ENCODE assay signal across 11 cellular contexts in the genomic region with DNA sequence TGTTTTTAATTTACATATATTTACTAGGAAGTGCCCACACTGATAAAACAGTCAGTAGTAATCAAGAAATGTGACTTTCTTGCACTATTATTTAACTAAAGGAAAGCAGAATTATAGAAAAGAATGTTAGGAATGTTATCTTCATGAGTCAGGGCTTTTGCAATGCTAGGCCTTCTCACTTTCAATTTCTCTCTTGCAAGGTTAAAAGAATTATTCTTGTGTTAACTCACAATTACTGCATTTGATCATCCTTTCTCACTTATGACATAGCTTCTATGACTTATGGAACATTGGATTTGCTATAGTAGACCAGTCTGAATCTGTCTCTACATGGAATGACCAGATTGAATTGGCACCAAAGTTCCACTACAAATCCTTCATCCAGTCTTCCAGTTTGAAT.
A peak's percentile ranks its signal among the peaks of the same experiment; 100 is the strongest.
DNase-seq lines count a peak whose midpoint lies in the region; ATAC-seq and TF ChIP-seq lines count a peak whose summit lies in the region.
"Had no signal": no experiment of that assay in that cellular context is flagged by ENCODE, and none has a peak within 500 bp of the region (broad histone marks: within the 10 kb centered on the region; RNA-seq: fewer than 3 reads in every experiment).

No MANE protein-coding gene starts in this region.

- H3K27me3 ChIP-seq in GM23248 (replicated peaks; ENCODE audit: insufficient read depth) (no peaks in the 10 kb centered on the region), RWPE2 (ENCODE audit: insufficient read depth, poor library complexity, severe bottlenecking) (no peaks in the 10 kb centered on the region), fibroblast of lung (ENCODE audit: control insufficient read depth, insufficient read depth, low read length) (no peaks in the 10 kb centered on the region), ascending aorta (no peaks in the 10 kb centered on the region)

- H3K9me3 ChIP-seq in GM23248 (ENCODE audit: low read depth) (no peaks in the 10 kb centered on the region), RWPE2 (ENCODE audit: severe bottlenecking) (no peaks in the 10 kb centered on the region), fibroblast of lung (ENCODE audit: control insufficient read depth, insufficient read depth, low read depth, low read length) (no peaks in the 10 kb centered on the region), ascending aorta (no peaks in the 10 kb centered on the region)

- H3K9ac ChIP-seq in GM23248 (no peak overlapping the region), fibroblast of lung (ENCODE audit: insufficient read depth, low read length) (no peak overlapping the region)

- TF ChIP-seq CTCF in RWPE2 (IDR thresholded peaks at IDR 0.05; ENCODE audit: poor library complexity, severe bottlenecking) (no peak), fibroblast of lung (conservative IDR thresholded peaks at IDR 0.05 in 1 of 2, IDR thresholded peaks at IDR 0.05 in 1 of 2; ENCODE audit: low read depth in 1 of 2, low read length in 2 of 2) (no peak), omental fat pad (IDR thresholded peaks at IDR 0.05) (no peak), ascending aorta (IDR thresholded peaks at IDR 0.05) (no peak)

- peak; percentile 4 for DNase-seq in GM23248
- no peak for DNase-seq in RWPE2 (ENCODE audit: low spot score)
- peak; percentile 61 to 78 for DNase-seq in fibroblast of lung (ENCODE audit: low read depth in 2 of 2)
- no peak for DNase-seq in omental fat pad (ENCODE audit: low spot score)
- no peak for DNase-seq in ascending aorta (ENCODE audit: low spot score in 2 of 2)
- DNase-seq in cortex of kidney (lab: John Stamatoyannopoulos, UW): no peak
- DNase-seq in NCI-H345 treated with DMSO at 0.1 percent for 48 hours (lab: John Stamatoyannopoulos, UW; ENCODE audit: unreplicated experiment): no peak
- DNase-seq: naive thymus-derived CD4-positive, alpha-beta T cell; NCI-H1417 treated with DMSO at 0.1 percent for 48 hours; stimulated activated naive CD8-positive, alpha-beta T cell treated with anti-CD3 and anti-CD28 coated beads, Interleukin-15, Interleukin-2, amounts not matched to agents 100 U/mL and 50 U/mL, for 24 hours had no signal

- in situ Hi-C loops in GM23248 (cut with MboI): no loop called here

- ATAC-seq in RWPE2 (ENCODE audit: low read depth) (peak; percentile 67; the same call in 2 of the 3 replicates), omental fat pad (ENCODE audit: low FRiP score) (peak; percentile 87), GM19035 (IDR thresholded peaks at IDR 0.05; ENCODE audit: unreplicated experiment) (no peak)
- ATAC-seq: naive thymus-derived CD4-positive, alpha-beta T cell; stimulated activated naive CD8-positive, alpha-beta T cell treated with anti-CD3 and anti-CD28 coated beads, Interleukin-15, Interleukin-2, amounts not matched to agents 100 U/mL and 50 U/mL, for 24 hours had no signal

- H3K4me3 ChIP-seq in GM23248 (no peak overlapping the region), RWPE2 (ENCODE audit: severe bottlenecking) (no peak overlapping the region), fibroblast of lung (replicated peaks in 1 of 4; ENCODE audit: control extremely low read depth in 1 of 4, insufficient read depth in 1 of 4, low read depth in 3 of 4, low read length in 4 of 4) (no peak overlapping the region), ascending aorta (no peak overlapping the region)

- H3F3A ChIP-seq in GM23248 (ENCODE audit: insufficient read depth): no peaks in the 10 kb centered on the region

- H3K36me3 ChIP-seq in GM23248 (ENCODE audit: low read depth): no peaks in the 10 kb centered on the region
- no peaks in the 10 kb centered on the region for H3K36me3 ChIP-seq in RWPE2 (ENCODE audit: low read depth)
- no peaks in the 10 kb centered on the region for H3K36me3 ChIP-seq in fibroblast of lung (ENCODE audit: control insufficient read depth, insufficient read depth, low read length)
- H3K36me3 ChIP-seq in ascending aorta: no peaks in the 10 kb centered on the region

- H3K9me2 ChIP-seq in GM23248 (ENCODE audit: insufficient read depth): no peaks in the 10 kb centered on the region

- H4K20me1 ChIP-seq in GM23248 (ENCODE audit: insufficient read depth): no peaks in the 10 kb centered on the region
- H4K20me1 ChIP-seq in fibroblast of lung (ENCODE audit: control insufficient read depth, extremely low read depth, insufficient read depth, low read length): no peaks in the 10 kb centered on the region

- H2AFZ ChIP-seq in GM23248 (no peak overlapping the region), fibroblast of lung (ENCODE audit: low read length) (no peak overlapping the region)

- H3K4me1 ChIP-seq in GM23248 (ENCODE audit: insufficient read depth) (no peaks in the 10 kb centered on the region), RWPE2 (ENCODE audit: insufficient read depth, poor library complexity, severe bottlenecking) (peaks cover 11% of the 10 kb centered on the region), fibroblast of lung (ENCODE audit: control insufficient read depth, extremely low read depth, insufficient read depth, low read length) (no peaks in the 10 kb centered on the region), ascending aorta (peaks cover 0 to 2% of the 10 kb centered on the region in 2 donors)

- intact Hi-C loops in ascending aorta (cut with DNase I): loop anchor here (5.0 kb wide), 1 partner anchor 191 kb away; a partner anchor contains a TSS

- H3K79me2 ChIP-seq in GM23248 (ENCODE audit: insufficient read depth) (no peaks in the 10 kb centered on the region), fibroblast of lung (ENCODE audit: control insufficient read depth, insufficient read depth, low read length) (no peaks in the 10 kb centered on the region)

- H3K27ac ChIP-seq in GM23248 (no peak overlapping the region), RWPE2 (ENCODE audit: poor library complexity, severe bottlenecking) (peak overlapping the region; percentile 44), fibroblast of lung (ENCODE audit: insufficient read depth, low read length) (no peak overlapping the region), ascending aorta (peak overlapping the region in 1 of 2 donors; percentile 27)

- H3K4me2 ChIP-seq in GM23248 (ENCODE audit: unreplicated experiment) (no peak overlapping the region), fibroblast of lung (ENCODE audit: extremely low read depth, insufficient read depth, low read length) (peak overlapping the region; percentile 44)

Comparison
In these comparisons a context has a peak if more than half of its experiments do, and no peak if none do; other contexts are left out.
1. DNase-seq: peak in GM23248 (single experiment) and fibroblast of lung (2 of 2); none in RWPE2 (single experiment), omental fat pad (single experiment), ascending aorta (0 of 2), cortex of kidney (single experiment) and NCI-H345 treated with DMSO at 0.1 percent for 48 hours (single experiment).